ENCODE assay signal across 1 cellular context in the genomic region with DNA sequence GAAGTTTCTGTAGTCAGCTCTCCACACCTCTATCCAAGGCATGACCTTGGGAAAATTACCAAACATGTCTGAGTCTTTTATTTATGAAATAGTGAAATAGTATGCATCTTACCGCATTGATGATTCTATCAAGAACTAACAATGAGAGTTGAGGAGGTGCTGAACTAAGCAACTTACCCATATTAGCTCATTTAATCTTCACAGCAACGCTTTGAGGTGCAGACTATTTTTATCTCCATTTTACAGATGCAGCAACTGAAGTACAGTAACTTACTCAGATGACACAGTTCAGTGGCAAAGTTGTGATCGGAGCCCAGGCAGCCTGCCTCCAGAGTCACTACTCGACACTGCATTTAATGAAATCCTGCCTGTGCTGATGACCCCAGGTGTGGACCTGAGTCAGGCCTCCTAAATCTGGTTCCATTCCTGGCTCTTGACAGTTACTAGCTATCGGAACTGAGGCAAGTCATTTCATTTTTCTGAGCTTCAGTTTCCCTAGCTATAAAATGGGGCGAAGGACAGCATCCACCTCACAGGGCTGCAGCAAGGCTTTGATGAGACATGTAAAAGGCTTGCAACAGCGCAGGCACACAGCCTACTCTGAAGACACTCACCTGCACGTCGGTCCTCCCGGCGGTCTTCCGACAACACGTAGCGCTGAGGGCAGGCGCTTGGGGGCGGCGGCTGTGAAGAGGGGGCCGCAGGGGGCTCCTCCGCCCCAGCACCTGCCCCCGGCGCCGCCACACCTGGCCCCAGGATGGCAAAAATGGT.
TF ChIP-seq lines count a peak whose summit lies in the region.

No MANE protein-coding gene starts in this region.

TF ChIP-seq in H1, 55 proteins besides CTCF, POLR2A, EP300 and RAD21:
- no peak for TF ChIP-seq BCL11A (IDR thresholded peaks at IDR 0.05; ENCODE audit: low read depth in 2 of 2, low read length in 2 of 2)
- TF ChIP-seq, protein P1, sequence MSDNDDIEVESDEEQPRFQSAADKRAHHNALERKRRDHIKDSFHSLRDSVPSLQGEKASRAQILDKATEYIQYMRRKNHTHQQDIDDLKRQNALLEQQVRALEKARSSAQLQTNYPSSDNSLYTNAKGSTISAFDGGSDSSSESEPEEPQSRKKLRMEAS (IDR thresholded peaks at IDR 0.05), result no peak
- no peak for TF ChIP-seq SRF (IDR thresholded peaks at IDR 0.05; ENCODE audit: low read depth, low read length)
- TF ChIP-seq FOSL1 (IDR thresholded peaks at IDR 0.05; ENCODE audit: insufficient read depth, low read depth, low read length), result no peak
- TF ChIP-seq POLR2AphosphoS5 (IDR thresholded peaks at IDR 0.05; ENCODE audit: low read depth, low read length), result no peak
- TF ChIP-seq, protein P2, sequence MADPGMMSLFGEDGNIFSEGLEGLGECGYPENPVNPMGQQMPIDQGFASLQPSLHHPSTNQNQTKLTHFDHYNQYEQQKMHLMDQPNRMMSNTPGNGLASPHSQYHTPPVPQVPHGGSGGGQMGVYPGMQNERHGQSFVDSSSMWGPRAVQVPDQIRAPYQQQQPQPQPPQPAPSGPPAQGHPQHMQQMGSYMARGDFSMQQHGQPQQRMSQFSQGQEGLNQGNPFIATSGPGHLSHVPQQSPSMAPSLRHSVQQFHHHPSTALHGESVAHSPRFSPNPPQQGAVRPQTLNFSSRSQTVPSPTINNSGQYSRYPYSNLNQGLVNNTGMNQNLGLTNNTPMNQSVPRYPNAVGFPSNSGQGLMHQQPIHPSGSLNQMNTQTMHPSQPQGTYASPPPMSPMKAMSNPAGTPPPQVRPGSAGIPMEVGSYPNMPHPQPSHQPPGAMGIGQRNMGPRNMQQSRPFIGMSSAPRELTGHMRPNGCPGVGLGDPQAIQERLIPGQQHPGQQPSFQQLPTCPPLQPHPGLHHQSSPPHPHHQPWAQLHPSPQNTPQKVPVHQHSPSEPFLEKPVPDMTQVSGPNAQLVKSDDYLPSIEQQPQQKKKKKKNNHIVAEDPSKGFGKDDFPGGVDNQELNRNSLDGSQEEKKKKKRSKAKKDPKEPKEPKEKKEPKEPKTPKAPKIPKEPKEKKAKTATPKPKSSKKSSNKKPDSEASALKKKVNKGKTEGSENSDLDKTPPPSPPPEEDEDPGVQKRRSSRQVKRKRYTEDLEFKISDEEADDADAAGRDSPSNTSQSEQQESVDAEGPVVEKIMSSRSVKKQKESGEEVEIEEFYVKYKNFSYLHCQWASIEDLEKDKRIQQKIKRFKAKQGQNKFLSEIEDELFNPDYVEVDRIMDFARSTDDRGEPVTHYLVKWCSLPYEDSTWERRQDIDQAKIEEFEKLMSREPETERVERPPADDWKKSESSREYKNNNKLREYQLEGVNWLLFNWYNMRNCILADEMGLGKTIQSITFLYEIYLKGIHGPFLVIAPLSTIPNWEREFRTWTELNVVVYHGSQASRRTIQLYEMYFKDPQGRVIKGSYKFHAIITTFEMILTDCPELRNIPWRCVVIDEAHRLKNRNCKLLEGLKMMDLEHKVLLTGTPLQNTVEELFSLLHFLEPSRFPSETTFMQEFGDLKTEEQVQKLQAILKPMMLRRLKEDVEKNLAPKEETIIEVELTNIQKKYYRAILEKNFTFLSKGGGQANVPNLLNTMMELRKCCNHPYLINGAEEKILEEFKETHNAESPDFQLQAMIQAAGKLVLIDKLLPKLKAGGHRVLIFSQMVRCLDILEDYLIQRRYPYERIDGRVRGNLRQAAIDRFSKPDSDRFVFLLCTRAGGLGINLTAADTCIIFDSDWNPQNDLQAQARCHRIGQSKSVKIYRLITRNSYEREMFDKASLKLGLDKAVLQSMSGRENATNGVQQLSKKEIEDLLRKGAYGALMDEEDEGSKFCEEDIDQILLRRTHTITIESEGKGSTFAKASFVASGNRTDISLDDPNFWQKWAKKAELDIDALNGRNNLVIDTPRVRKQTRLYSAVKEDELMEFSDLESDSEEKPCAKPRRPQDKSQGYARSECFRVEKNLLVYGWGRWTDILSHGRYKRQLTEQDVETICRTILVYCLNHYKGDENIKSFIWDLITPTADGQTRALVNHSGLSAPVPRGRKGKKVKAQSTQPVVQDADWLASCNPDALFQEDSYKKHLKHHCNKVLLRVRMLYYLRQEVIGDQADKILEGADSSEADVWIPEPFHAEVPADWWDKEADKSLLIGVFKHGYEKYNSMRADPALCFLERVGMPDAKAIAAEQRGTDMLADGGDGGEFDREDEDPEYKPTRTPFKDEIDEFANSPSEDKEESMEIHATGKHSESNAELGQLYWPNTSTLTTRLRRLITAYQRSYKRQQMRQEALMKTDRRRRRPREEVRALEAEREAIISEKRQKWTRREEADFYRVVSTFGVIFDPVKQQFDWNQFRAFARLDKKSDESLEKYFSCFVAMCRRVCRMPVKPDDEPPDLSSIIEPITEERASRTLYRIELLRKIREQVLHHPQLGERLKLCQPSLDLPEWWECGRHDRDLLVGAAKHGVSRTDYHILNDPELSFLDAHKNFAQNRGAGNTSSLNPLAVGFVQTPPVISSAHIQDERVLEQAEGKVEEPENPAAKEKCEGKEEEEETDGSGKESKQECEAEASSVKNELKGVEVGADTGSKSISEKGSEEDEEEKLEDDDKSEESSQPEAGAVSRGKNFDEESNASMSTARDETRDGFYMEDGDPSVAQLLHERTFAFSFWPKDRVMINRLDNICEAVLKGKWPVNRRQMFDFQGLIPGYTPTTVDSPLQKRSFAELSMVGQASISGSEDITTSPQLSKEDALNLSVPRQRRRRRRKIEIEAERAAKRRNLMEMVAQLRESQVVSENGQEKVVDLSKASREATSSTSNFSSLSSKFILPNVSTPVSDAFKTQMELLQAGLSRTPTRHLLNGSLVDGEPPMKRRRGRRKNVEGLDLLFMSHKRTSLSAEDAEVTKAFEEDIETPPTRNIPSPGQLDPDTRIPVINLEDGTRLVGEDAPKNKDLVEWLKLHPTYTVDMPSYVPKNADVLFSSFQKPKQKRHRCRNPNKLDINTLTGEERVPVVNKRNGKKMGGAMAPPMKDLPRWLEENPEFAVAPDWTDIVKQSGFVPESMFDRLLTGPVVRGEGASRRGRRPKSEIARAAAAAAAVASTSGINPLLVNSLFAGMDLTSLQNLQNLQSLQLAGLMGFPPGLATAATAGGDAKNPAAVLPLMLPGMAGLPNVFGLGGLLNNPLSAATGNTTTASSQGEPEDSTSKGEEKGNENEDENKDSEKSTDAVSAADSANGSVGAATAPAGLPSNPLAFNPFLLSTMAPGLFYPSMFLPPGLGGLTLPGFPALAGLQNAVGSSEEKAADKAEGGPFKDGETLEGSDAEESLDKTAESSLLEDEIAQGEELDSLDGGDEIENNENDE (IDR thresholded peaks at IDR 0.05; ENCODE audit: insufficient replicate concordance, low read length), result no peak
- no peak for TF ChIP-seq HDAC2 (IDR thresholded peaks at IDR 0.05; ENCODE audit: borderline replicate concordance in 1 of 2, low read depth in 2 of 2, low read length in 2 of 2)
- no peak for TF ChIP-seq KDM4A (IDR thresholded peaks at IDR 0.05; ENCODE audit: low read depth, low read length, severe bottlenecking)
- no peak for TF ChIP-seq TEAD4 (IDR thresholded peaks at IDR 0.05; ENCODE audit: low read depth, low read length)
- TF ChIP-seq SIRT6 (IDR thresholded peaks at IDR 0.05; ENCODE audit: low read length), result no peak
- 0 out of 2 replicates have a peak, but pooled peaks have one; percentile 41 for TF ChIP-seq PHF8 (conservative IDR thresholded peaks at IDR 0.05; ENCODE audit: low read depth, low read length)
- no peak for TF ChIP-seq TCF12 (IDR thresholded peaks at IDR 0.05; ENCODE audit: low read depth, low read length)
- no peak for TF ChIP-seq TAF1 (IDR thresholded peaks at IDR 0.05; ENCODE audit: low read depth, low read length)
- 0 out of 2 replicates have a peak, but pooled peaks have one; percentile 10 for TF ChIP-seq TBP (IDR thresholded peaks at IDR 0.05; ENCODE audit: low read depth, low read length)
